11 cellular contexts compared by ENCODE assay signal in the genomic region with DNA sequence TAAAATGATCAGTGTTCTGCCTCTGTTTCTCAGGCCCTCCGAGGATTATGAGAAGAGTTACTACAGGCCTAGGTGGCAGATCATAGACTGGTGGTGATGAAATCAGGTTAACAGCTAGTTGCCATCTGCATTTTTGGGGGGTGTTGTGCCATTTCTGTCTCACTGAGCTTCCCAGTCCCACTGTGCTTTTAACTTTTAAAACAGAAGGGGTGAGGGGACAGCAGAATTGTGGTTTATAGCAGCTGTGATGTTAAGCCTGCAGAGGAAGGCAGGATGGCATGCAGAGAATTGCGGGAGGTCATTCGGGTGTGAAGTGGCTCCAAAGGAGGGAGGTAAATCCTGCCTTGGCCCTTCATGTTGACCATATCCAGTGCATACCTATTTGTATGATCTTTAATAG. TPM values are rescaled to one million over a fixed set of nuclear protein-coding genes. Genes with fewer than 3 reads are reported as not detected.
DNase-seq lines count a peak whose midpoint lies in the region; ATAC-seq and TF ChIP-seq lines count a peak whose summit lies in the region.
"Had no signal": no experiment of that assay in that cellular context is flagged by ENCODE, and none has a peak within 500 bp of the region (broad histone marks: within the 10 kb centered on the region; RNA-seq: fewer than 3 reads in every experiment).

No MANE protein-coding gene starts in this region.

- dilution Hi-C loops in mammary epithelial cell (cut with HindIII; ENCODE audit: low sequenced_read_pairs) = no loop called here

- in situ Hi-C loops in mammary epithelial cell (cut with MboI; ENCODE audit: low sequenced_read_pairs in 2 of 2) = no loop called here

- BruUV-seq in MCF 10A (replicated peaks; lab: Mats Ljungman, UMichigan) (no TSS peak), mammary epithelial cell (replicated peaks; lab: Mats Ljungman, UMichigan) (no TSS peak)

- peaks cover 19% of the 10 kb centered on the region for H3K4me1 ChIP-seq in mammary epithelial cell (ENCODE audit: insufficient read depth, low read length)

- H3K4me3 Mint-ChIP-seq in MCF 10A (ENCODE audit: unreplicated experiment) (no peak overlapping the region), type B pancreatic cell (no peak overlapping the region)
- peak overlapping the region; percentile 65 for H3K4me3 Mint-ChIP-seq in activated CD4-positive, alpha-beta memory T cell treated with anti-CD3 and anti-CD28 coated beads for 36 hours

- H3K27ac ChIP-seq in mammary epithelial cell (ENCODE audit: insufficient read depth, low read depth, low read length) (no peak overlapping the region), substantia nigra (ENCODE audit: low read depth, low read length, poor library complexity, severe bottlenecking) (no peak overlapping the region)

- H4K20me1 ChIP-seq in mammary epithelial cell (ENCODE audit: insufficient read depth, low read length) = peaks cover 18% of the 10 kb centered on the region

- CTCF ChIA-PET in MCF 10A (lab: Yijun Ruan, JAX) = interaction anchor here (1.0 to 1.4 kb wide), 3 partner anchors 44 to 100 kb away, joined by 4 to 7 read pairs (median 4); no protein-coding TSS in a partner anchor
- CTCF ChIA-PET in mammary epithelial cell (lab: Charles Lee; ENCODE audit: low non-redundant PET) = no interaction called here
- CTCF ChIA-PET in activated CD4-positive, alpha-beta memory T cell treated with anti-CD3 and anti-CD28 coated beads for 36 hours (lab: Charles Lee) = interaction anchor here (1.5 kb wide), 1 partner anchor 107 kb away, joined by 4 read pairs; no protein-coding TSS in a partner anchor

- H3K36me3 Mint-ChIP-seq in MCF 10A (ENCODE audit: insufficient read depth, unreplicated experiment) (peaks cover 6% of the 10 kb centered on the region), type B pancreatic cell (peaks cover 10% of the 10 kb centered on the region)
- H3K36me3 Mint-ChIP-seq in activated CD4-positive, alpha-beta memory T cell treated with anti-CD3 and anti-CD28 coated beads for 36 hours = peaks cover 46% of the 10 kb centered on the region

- ATAC-seq in GM21447 (IDR thresholded peaks at IDR 0.05; ENCODE audit: unreplicated experiment) = no peak

- H3K36me3 ChIP-seq in mammary epithelial cell (ENCODE audit: insufficient read depth, low read length) (peaks cover 4% of the 10 kb centered on the region), kidney epithelial cell (ENCODE audit: control insufficient read depth, insufficient read depth, low read length) (no peaks in the 10 kb centered on the region)

- peaks cover 100% of the 10 kb centered on the region for H3K79me2 ChIP-seq in mammary epithelial cell (ENCODE audit: insufficient read depth, low read length)

- no peak overlapping the region for H2AFZ ChIP-seq in mammary epithelial cell (ENCODE audit: low read depth, low read length)

- H3K9me3 ChIP-seq in mammary epithelial cell (replicated peaks; ENCODE audit: insufficient read depth, low read length) = no peaks in the 10 kb centered on the region
- H3K9me3 ChIP-seq: MG63 had no signal

- TF ChIP-seq CTCF in MCF 10A (IDR thresholded peaks at IDR 0.05; ENCODE audit: unreplicated experiment) (no peak), mammary epithelial cell (conservative IDR thresholded peaks at IDR 0.05 in 1 of 2, IDR thresholded peaks at IDR 0.05 in 1 of 2; ENCODE audit: extremely low read depth in 1 of 2, insufficient read depth in 1 of 2, low read depth in 1 of 2, low read length in 2 of 2) (no peak), kidney epithelial cell (IDR thresholded peaks at IDR 0.05; ENCODE audit: insufficient read depth, low read length, poor library complexity, severe bottlenecking) (no peak), type B pancreatic cell (conservative IDR thresholded peaks at IDR 0.05) (no peak)

- no peak overlapping the region for H3K4me3 ChIP-seq in mammary epithelial cell (replicated peaks in 1 of 3; ENCODE audit: insufficient read depth in 1 of 3, low read depth in 2 of 3, low read length in 3 of 3)
- H3K4me3 ChIP-seq in kidney epithelial cell (ENCODE audit: low read depth, low read length) = no peak overlapping the region
- H3K4me3 ChIP-seq: MG63 had no signal

- DNase-seq in MCF 10A (ENCODE audit: unreplicated experiment) (no peak), mammary epithelial cell (no peak), kidney epithelial cell (ENCODE audit: low read depth) (peak; percentile 57), type B pancreatic cell (ENCODE audit: extremely low spot score, unreplicated experiment) (no peak), NCI-H2196 treated with DMSO at 0.1 percent for 48 hours (lab: John Stamatoyannopoulos, UW; ENCODE audit: unreplicated experiment) (no peak), substantia nigra (lab: John Stamatoyannopoulos, UW) (no peak)
- DNase-seq in activated CD4-positive, alpha-beta memory T cell treated with anti-CD3 and anti-CD28 coated beads for 36 hours = no peak
- DNase-seq: activated CD4-positive, CD25-positive, alpha-beta regulatory T cell treated with anti-CD3 and anti-CD28 coated beads, Interleukin-2, amount 50 U/mL, for 72 hours; MG63; stimulated activated CD4-positive, alpha-beta T cell treated with anti-CD3 and anti-CD28 coated beads, Interleukin-15, amount 100 ng/mL, for 24 hours had no signal

- H3K27ac Mint-ChIP-seq in MCF 10A (ENCODE audit: low read depth, unreplicated experiment) = peak overlapping the region; percentile 44
- H3K27ac Mint-ChIP-seq in activated CD4-positive, alpha-beta memory T cell treated with anti-CD3 and anti-CD28 coated beads for 36 hours = peak overlapping the region; percentile 82
- peak overlapping the region; percentile 4 for H3K27ac Mint-ChIP-seq in type B pancreatic cell

- H3K9me3 Mint-ChIP-seq in MCF 10A (ENCODE audit: unreplicated experiment) (no peaks in the 10 kb centered on the region), type B pancreatic cell (no peaks in the 10 kb centered on the region)
- H3K9me3 Mint-ChIP-seq in activated CD4-positive, alpha-beta memory T cell treated with anti-CD3 and anti-CD28 coated beads for 36 hours = no peaks in the 10 kb centered on the region

- H3K27me3 Mint-ChIP-seq in MCF 10A (ENCODE audit: insufficient read depth, unreplicated experiment) (no peaks in the 10 kb centered on the region), type B pancreatic cell (no peaks in the 10 kb centered on the region)
- H3K27me3 Mint-ChIP-seq in activated CD4-positive, alpha-beta memory T cell treated with anti-CD3 and anti-CD28 coated beads for 36 hours = no peaks in the 10 kb centered on the region

- no peaks in the 10 kb centered on the region for H3K27me3 ChIP-seq in mammary epithelial cell (ENCODE audit: insufficient read depth, low read length)
- no peaks in the 10 kb centered on the region for H3K27me3 ChIP-seq in kidney epithelial cell (ENCODE audit: control insufficient read depth, insufficient read depth, low read length)
- H3K27me3 ChIP-seq: MG63 had no signal

- H3K4me1 Mint-ChIP-seq in MCF 10A (ENCODE audit: insufficient read depth, unreplicated experiment) (peaks cover 45% of the 10 kb centered on the region), type B pancreatic cell (ENCODE audit: unreplicated experiment) (peaks cover 43% of the 10 kb centered on the region)
- H3K4me1 Mint-ChIP-seq in activated CD4-positive, alpha-beta memory T cell treated with anti-CD3 and anti-CD28 coated beads for 36 hours (ENCODE audit: low read depth) = peaks cover 74% of the 10 kb centered on the region

- POLR2A ChIA-PET in MCF 10A (lab: Yijun Ruan, JAX) = interaction anchor here (0.7 to 7.5 kb wide), 7 partner anchors 14 to 894 kb away, joined by 3 to 138 read pairs (median 6); no protein-coding TSS in a partner anchor
- POLR2A ChIA-PET in activated CD4-positive, alpha-beta memory T cell treated with anti-CD3 and anti-CD28 coated beads for 36 hours (lab: Charles Lee) = no interaction called here

- no peak overlapping the region for H3K4me2 ChIP-seq in mammary epithelial cell (ENCODE audit: insufficient read depth, low read depth, low read length)

- intact Hi-C loops in MCF 10A (cut with micrococcal nuclease) = no loop called here
- intact Hi-C loops in mammary epithelial cell (cut with micrococcal nuclease) = loop anchor here (10.0 kb wide), 1 partner anchor 713 kb away; no protein-coding TSS in a partner anchor
- intact Hi-C loops in activated CD4-positive, alpha-beta memory T cell treated with anti-CD3 and anti-CD28 coated beads for 36 hours (cut with micrococcal nuclease) = loop anchor here (5.0 to 10.0 kb wide), 2 partner anchors 35 to 303 kb away; a partner anchor contains a TSS

- 97% methylated on average over 3 of the region's 3 CpGs for WGBS in mammary epithelial cell (ENCODE audit: low coverage, missing lambda C conversion rate)

- H3K9ac ChIP-seq in mammary epithelial cell (ENCODE audit: insufficient read depth, low read length) = no peak overlapping the region

RNA-seq across cellular contexts. Expression of a gene that starts 5.0 kb away (rescaled TPM):
- 76.9 and 91.7 TPM in 2 replicates for total RNA-seq in MCF 10A (2022)
- 100 to 1,000 TPM in 1 of 2 donors, 10 to 100 TPM in 1; 68.3 to 115 TPM for total RNA-seq in mammary epithelial cell
- polyA plus RNA-seq in mammary epithelial cell = 55.2 TPM
- 149 TPM for polyA minus RNA-seq in mammary epithelial cell
- 100 to 1,000 TPM; 128 to 129 TPM for total RNA-seq in activated CD4-positive, alpha-beta memory T cell treated with anti-CD3 and anti-CD28 coated beads for 36 hours
- total RNA-seq in kidney epithelial cell = 57.8 and 59.8 TPM in 2 replicates
- 49.2 and 66.9 TPM in 2 replicates for total RNA-seq in type B pancreatic cell (ENCODE audit: low replicate concordance)

Comparison
In these comparisons a context has a peak if more than half of its experiments do, and no peak if none do; other contexts are left out.
1. H3K27ac Mint-ChIP-seq: peak in every context shown above with its lines; median percentile 82 in activated CD4-positive, alpha-beta memory T cell treated with anti-CD3 and anti-CD28 coated beads for 36 hours; 44 in MCF 10A; 4 in type B pancreatic cell.